In genomic region chr7:155790666-155791065, GRCh38 we compare ENCODE assay signal across 22 cellular contexts. TPM values are rescaled to one million over a fixed set of nuclear protein-coding genes. Genes with fewer than 3 reads are reported as not detected.
DNase-seq lines count a peak whose midpoint lies in the region; ATAC-seq and TF ChIP-seq lines count a peak whose summit lies in the region.
"Had no signal": no experiment of that assay in that cellular context is flagged by ENCODE, and none has a peak within 500 bp of the region (broad histone marks: within the 10 kb centered on the region; RNA-seq: fewer than 3 reads in every experiment).

No MANE protein-coding gene starts in this region.

- peaks cover 3% of the 10 kb centered on the region for H3K27me3 ChIP-seq in osteoblast (ENCODE audit: insufficient read depth, low read length)

- H4K20me1 ChIP-seq in osteoblast (ENCODE audit: insufficient read depth, low read length): no peaks in the 10 kb centered on the region

- H3K4me1 Mint-ChIP-seq in glutamatergic neuron (ENCODE audit: low read depth, unreplicated experiment): peaks cover 2% of the 10 kb centered on the region

- no peak overlapping the region for H3K27ac Mint-ChIP-seq in glutamatergic neuron (ENCODE audit: unreplicated experiment)
- H3K27ac Mint-ChIP-seq: CD4-positive, alpha-beta memory T cell had no signal

- H3K79me2 ChIP-seq in osteoblast (ENCODE audit: insufficient read depth, low read length): no peaks in the 10 kb centered on the region

- H3K36me3 ChIP-seq in osteoblast (ENCODE audit: insufficient read depth, low read length): no peaks in the 10 kb centered on the region

- no peak overlapping the region for H3K27ac ChIP-seq in osteoblast (ENCODE audit: low read depth, low read length)
- H3K27ac ChIP-seq: GM23248 had no signal

- H3K4me3 ChIP-seq in osteoblast (ENCODE audit: insufficient read depth, low read length): no peak overlapping the region
- H3K4me3 ChIP-seq: GM12878, GM23248 had no signal

- peaks cover 4% of the 10 kb centered on the region for H3K4me1 ChIP-seq in osteoblast (ENCODE audit: insufficient read depth, low read length)

- H2AFZ ChIP-seq in osteoblast (ENCODE audit: low read length): no peak overlapping the region
- H2AFZ ChIP-seq: GM23248 had no signal

- DNase-seq in NCI-H748 (lab: John Stamatoyannopoulos, UW; ENCODE audit: unreplicated experiment) (peak; percentile 6), NCI-H748 treated with DMSO at 0.1 percent for 48 hours (lab: John Stamatoyannopoulos, UW) (no peak), NAMALWA (ENCODE audit: low spot score) (peak; percentile 39), glutamatergic neuron (peak; percentile 6), osteoblast (ENCODE audit: insufficient read length, low spot score, missing footprints) (peak; percentile 52), T1000 (lab: John Stamatoyannopoulos, UW) (no peak), Kasumi-1 (lab: John Stamatoyannopoulos, UW) (no peak)
- DNase-seq: 8988T; C1 segment of cervical spinal cord; Calu3; CD4-positive, alpha-beta memory T cell; COR-L47; DMS79; EL; GDM1; GM23248; H7; HCEC 1CT had no signal

- ATAC-seq in HG03457 (IDR thresholded peaks at IDR 0.05; ENCODE audit: unreplicated experiment): no peak
- ATAC-seq: GM12878 had no signal

- peaks cover 2% of the 10 kb centered on the region for H3K9me3 Mint-ChIP-seq in glutamatergic neuron (ENCODE audit: unreplicated experiment)
- H3K9me3 Mint-ChIP-seq: CD4-positive, alpha-beta memory T cell had no signal

- no peak for TF ChIP-seq CTCF in glutamatergic neuron (IDR thresholded peaks at IDR 0.05; ENCODE audit: partially characterized antibody, unreplicated experiment)
- no peak for TF ChIP-seq CTCF in osteoblast (IDR thresholded peaks at IDR 0.05; ENCODE audit: extremely low read depth, low read depth, low read length)

- no peaks in the 10 kb centered on the region for H3K9me3 ChIP-seq in osteoblast (ENCODE audit: low read depth, low read length)

- H3K4me3 Mint-ChIP-seq in glutamatergic neuron (ENCODE audit: unreplicated experiment): no peak overlapping the region
- H3K4me3 Mint-ChIP-seq: CD4-positive, alpha-beta memory T cell had no signal

- peaks cover 10% of the 10 kb centered on the region for H3K27me3 Mint-ChIP-seq in glutamatergic neuron (ENCODE audit: unreplicated experiment)

- no peak overlapping the region for H3K4me2 ChIP-seq in osteoblast (ENCODE audit: insufficient read depth, low read length)

- H3K36me3 Mint-ChIP-seq in glutamatergic neuron (ENCODE audit: unreplicated experiment): peaks cover 5% of the 10 kb centered on the region

RNA-seq across cellular contexts. Expression of gene SHH, which starts 21.6 kb away (rescaled TPM):
- total RNA-seq in glutamatergic neuron (ENCODE audit: unreplicated experiment) (not detected), osteoblast (not detected in 2 replicates)
- total RNA-seq: A673; CD4-positive, alpha-beta memory T cell; GM12878; GM23248; H1 had no signal

Comparison
In these comparisons a context has a peak if more than half of its experiments do, and no peak if none do; other contexts are left out.
1. DNase-seq: peak in NCI-H748 (single experiment), NAMALWA (single experiment), glutamatergic neuron (single experiment) and osteoblast (single experiment); none in NCI-H748 treated with DMSO at 0.1 percent for 48 hours (single experiment), T1000 (single experiment) and Kasumi-1 (0 of 2).